1 cellular context compared by ENCODE assay signal in genomic region chr20:50692553-50692933, GRCh38.
TF ChIP-seq lines count a peak whose summit lies in the region.

No MANE protein-coding gene starts in this region.

TF ChIP-seq in HepG2, 621 proteins besides CTCF, POLR2A, EP300 and RAD21:
- TF ChIP-seq TCF7L2 (IDR thresholded peaks at IDR 0.05; ENCODE audit: low read depth, low read length) (no peak), REXO4 (CRISPR knock-in tag; IDR thresholded peaks at IDR 0.05; ENCODE audit: borderline replicate concordance) (no peak), ZNF772 (CRISPR knock-in tag; IDR thresholded peaks at IDR 0.05) (no peak), ZBTB39 (CRISPR knock-in tag; IDR thresholded peaks at IDR 0.05) (no peak)
- TF ChIP-seq, protein P1, sequence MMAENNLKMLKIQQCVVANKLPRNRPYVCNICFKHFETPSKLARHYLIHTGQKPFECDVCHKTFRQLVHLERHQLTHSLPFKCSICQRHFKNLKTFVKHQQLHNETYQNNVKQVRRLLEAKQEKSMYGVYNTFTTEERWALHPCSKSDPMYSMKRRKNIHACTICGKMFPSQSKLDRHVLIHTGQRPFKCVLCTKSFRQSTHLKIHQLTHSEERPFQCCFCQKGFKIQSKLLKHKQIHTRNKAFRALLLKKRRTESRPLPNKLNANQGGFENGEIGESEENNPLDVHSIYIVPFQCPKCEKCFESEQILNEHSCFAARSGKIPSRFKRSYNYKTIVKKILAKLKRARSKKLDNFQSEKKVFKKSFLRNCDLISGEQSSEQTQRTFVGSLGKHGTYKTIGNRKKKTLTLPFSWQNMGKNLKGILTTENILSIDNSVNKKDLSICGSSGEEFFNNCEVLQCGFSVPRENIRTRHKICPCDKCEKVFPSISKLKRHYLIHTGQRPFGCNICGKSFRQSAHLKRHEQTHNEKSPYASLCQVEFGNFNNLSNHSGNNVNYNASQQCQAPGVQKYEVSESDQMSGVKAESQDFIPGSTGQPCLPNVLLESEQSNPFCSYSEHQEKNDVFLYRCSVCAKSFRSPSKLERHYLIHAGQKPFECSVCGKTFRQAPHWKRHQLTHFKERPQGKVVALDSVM (CRISPR knock-in tag; IDR thresholded peaks at IDR 0.05) = peak; percentile 50; the same call in 1 of the 2 replicates
TF ChIP-seq in HepG2: peak in this region for 1.
